ENCODE assay signal across 14 cellular contexts in genomic region chr20:22346716-22347115, GRCh38.
A peak's percentile ranks its signal among the peaks of the same experiment; 100 is the strongest.
DNase-seq lines count a peak whose midpoint lies in the region; TF ChIP-seq lines count a peak whose summit lies in the region.
"Had no signal": no experiment of that assay in that cellular context is flagged by ENCODE, and none has a peak within 500 bp of the region (broad histone marks: within the 10 kb centered on the region; RNA-seq: fewer than 3 reads in every experiment).

No MANE protein-coding gene starts in this region.

- peaks cover 17% of the 10 kb centered on the region for H3K4me1 Mint-ChIP-seq in MCF 10A (ENCODE audit: insufficient read depth, unreplicated experiment)
- no peaks in the 10 kb centered on the region for H3K4me1 Mint-ChIP-seq in CD4-positive, alpha-beta memory T cell

- DNase-seq in MCF 10A (ENCODE audit: unreplicated experiment): no peak
- DNase-seq in breast epithelium (ENCODE audit: low spot score in 2 of 2): no peak
- DNase-seq in SKM-1 (lab: John Stamatoyannopoulos, UW; ENCODE audit: unreplicated experiment): peak; percentile 21
- DNase-seq in SK-N-SH: no peak
- DNase-seq in H7: no peak
- no peak for DNase-seq in CD4-positive, alpha-beta memory T cell
- DNase-seq in NCI-H345 treated with DMSO at 0.1 percent for 48 hours (lab: John Stamatoyannopoulos, UW; ENCODE audit: unreplicated experiment): no peak
- DNase-seq: activated CD4-positive, alpha-beta T cell treated with anti-CD3 and anti-CD28 coated beads, Interleukin-2, amount 50 U/mL, for 48 hours; mesenchymal stem cell; NCI-H226; T1000; testis had no signal

- H3K4me2 ChIP-seq in Loucy (ENCODE audit: low read depth, low read length, poor library complexity, severe bottlenecking): peak overlapping the region; percentile 65
- no peak overlapping the region for H3K4me2 ChIP-seq in SK-N-SH

- H3K4me1 ChIP-seq in breast epithelium (no peaks in the 10 kb centered on the region), Loucy (ENCODE audit: insufficient read depth, low read length, poor library complexity, severe bottlenecking) (peaks cover 26% of the 10 kb centered on the region), SK-N-SH (ENCODE audit: control insufficient read depth in 1 of 2, insufficient read depth in 2 of 2, low read depth in 1 of 2, low read length in 1 of 2) (no peaks in the 10 kb centered on the region)
- H3K4me1 ChIP-seq in CD4-positive, alpha-beta memory T cell (ENCODE audit: insufficient read depth, low read length): no peaks in the 10 kb centered on the region
- H3K4me1 ChIP-seq: ascending aorta had no signal

- no peaks in the 10 kb centered on the region for H3K27me3 Mint-ChIP-seq in MCF 10A (ENCODE audit: insufficient read depth, unreplicated experiment)
- no peaks in the 10 kb centered on the region for H3K27me3 Mint-ChIP-seq in CD4-positive, alpha-beta memory T cell

- no peaks in the 10 kb centered on the region for H3K79me2 ChIP-seq in Loucy (ENCODE audit: insufficient read depth, low read length)
- no peaks in the 10 kb centered on the region for H3K79me2 ChIP-seq in SK-N-SH (ENCODE audit: insufficient read depth)

- peak overlapping the region; percentile 16 for H3K27ac Mint-ChIP-seq in MCF 10A (ENCODE audit: low read depth, unreplicated experiment)
- H3K27ac Mint-ChIP-seq in CD4-positive, alpha-beta memory T cell: no peak overlapping the region

- CTCF ChIA-PET in MCF 10A (lab: Yijun Ruan, JAX) (interaction anchor here (0.5 to 1.4 kb wide), 4 partner anchors 278 to 1663 kb away, joined by 3 to 4 read pairs (median 3); no protein-coding TSS in a partner anchor), SK-N-SH (lab: Yijun Ruan, JAX) (no interaction called here)
- CTCF ChIA-PET in CD4-positive, alpha-beta memory T cell (lab: Charles Lee; ENCODE audit: partially characterized antibody): no interaction called here

- H3K27ac ChIP-seq in breast epithelium (no peak overlapping the region), SK-N-SH (ENCODE audit: low read depth in 2 of 2, low read length in 1 of 2) (no peak overlapping the region)
- no peak overlapping the region for H3K27ac ChIP-seq in CD4-positive, alpha-beta memory T cell (ENCODE audit: low read depth, low read length)
- H3K27ac ChIP-seq: ascending aorta, testis had no signal

- H3F3A ChIP-seq in Loucy (ENCODE audit: low read depth) (no peaks in the 10 kb centered on the region), SK-N-SH (replicated peaks; ENCODE audit: insufficient read depth) (no peaks in the 10 kb centered on the region)

- no peak for TF ChIP-seq CTCF in MCF 10A (IDR thresholded peaks at IDR 0.05; ENCODE audit: unreplicated experiment)
- TF ChIP-seq CTCF in breast epithelium (IDR thresholded peaks at IDR 0.05): no peak
- no peak for TF ChIP-seq CTCF in Loucy (conservative IDR thresholded peaks at IDR 0.05; ENCODE audit: low read length)
- no peak for TF ChIP-seq CTCF in SK-N-SH (IDR thresholded peaks at IDR 0.05)

- H3K9me3 Mint-ChIP-seq in MCF 10A (ENCODE audit: unreplicated experiment): no peaks in the 10 kb centered on the region
- H3K9me3 Mint-ChIP-seq in CD4-positive, alpha-beta memory T cell: peaks cover 0 to 3% (median 0%) of the 10 kb centered on the region in 8 donors

- peak overlapping the region; percentile 66 for H2AFZ ChIP-seq in Loucy (ENCODE audit: low read length)
- H2AFZ ChIP-seq in SK-N-SH (ENCODE audit: low read depth): no peak overlapping the region

- BruUV-seq in MCF 10A (replicated peaks; lab: Mats Ljungman, UMichigan): no TSS peak

- H3K36me3 Mint-ChIP-seq in MCF 10A (ENCODE audit: insufficient read depth, unreplicated experiment): no peaks in the 10 kb centered on the region
- H3K36me3 Mint-ChIP-seq in CD4-positive, alpha-beta memory T cell: no peaks in the 10 kb centered on the region

- H3K9ac ChIP-seq in Loucy (ENCODE audit: low read depth, low read length, poor library complexity, severe bottlenecking) (peak overlapping the region; percentile 9), SK-N-SH (no peak overlapping the region)

- H4K20me1 ChIP-seq in Loucy (ENCODE audit: insufficient read depth, low read length, poor library complexity, severe bottlenecking) (no peaks in the 10 kb centered on the region), SK-N-SH (ENCODE audit: insufficient read depth) (no peaks in the 10 kb centered on the region)

- H3K27me3 ChIP-seq in breast epithelium (peaks cover 0 to 16% of the 10 kb centered on the region in 2 donors), Loucy (ENCODE audit: insufficient read depth, low read length, poor library complexity, severe bottlenecking) (no peaks in the 10 kb centered on the region), SK-N-SH (ENCODE audit: insufficient read depth) (peaks cover 59% of the 10 kb centered on the region; the same call in 1 of the 2 replicates), H7 (ENCODE audit: control insufficient read depth, insufficient read depth, low read length) (no peaks in the 10 kb centered on the region)
- H3K27me3 ChIP-seq in CD4-positive, alpha-beta memory T cell (ENCODE audit: insufficient read depth, low read length): no peaks in the 10 kb centered on the region
- H3K27me3 ChIP-seq: ascending aorta, testis had no signal

- H3K9me3 ChIP-seq in breast epithelium: no peaks in the 10 kb centered on the region
- no peaks in the 10 kb centered on the region for H3K9me3 ChIP-seq in Loucy (ENCODE audit: insufficient read depth, low read depth, low read length)
- H3K9me3 ChIP-seq in SK-N-SH: no peaks in the 10 kb centered on the region
- H3K9me3 ChIP-seq in CD4-positive, alpha-beta memory T cell (ENCODE audit: control insufficient read depth in 1 of 2, low read length in 2 of 2): no peaks in the 10 kb centered on the region
- H3K9me3 ChIP-seq: ascending aorta, testis had no signal

- no peak for TF ChIP-seq POLR2A in breast epithelium (IDR thresholded peaks at IDR 0.05)

- no peak overlapping the region for H3K4me3 ChIP-seq in breast epithelium
- peak overlapping the region; percentile 45 for H3K4me3 ChIP-seq in Loucy (ENCODE audit: low read length, poor library complexity, severe bottlenecking)
- H3K4me3 ChIP-seq in SK-N-SH (ENCODE audit: low read depth in 2 of 2, low read length in 1 of 2): no peak overlapping the region
- no peak overlapping the region for H3K4me3 ChIP-seq in H7 (ENCODE audit: insufficient read depth, low read depth, low read length)
- no peak overlapping the region for H3K4me3 ChIP-seq in CD4-positive, alpha-beta memory T cell (ENCODE audit: low read length in 2 of 2)
- H3K4me3 ChIP-seq: ascending aorta, testis had no signal

- TF ChIP-seq RAD21 in SK-N-SH (IDR thresholded peaks at IDR 0.05; ENCODE audit: low read length): no peak

- POLR2A ChIA-PET in MCF 10A (lab: Yijun Ruan, JAX) (interaction anchor here (0.6 kb wide), 1 partner anchor 251 kb away, joined by 3 read pairs; no protein-coding TSS in a partner anchor), SK-N-SH (lab: Yijun Ruan, JAX) (no interaction called here)
- POLR2A ChIA-PET in CD4-positive, alpha-beta memory T cell (lab: Charles Lee; ENCODE audit: partially characterized antibody): no interaction called here

- 4% methylated on average over 4 of the region's 4 CpGs for WGBS in SK-N-SH (ENCODE audit: low lambda C conversion rate)

- H3K9me2 ChIP-seq in Loucy (replicated peaks; ENCODE audit: low read depth, low read length): no peaks in the 10 kb centered on the region
- no peaks in the 10 kb centered on the region for H3K9me2 ChIP-seq in SK-N-SH

- intact Hi-C loops in MCF 10A (cut with micrococcal nuclease): no loop called here
- intact Hi-C loops in breast epithelium (cut with DNase I; ENCODE audit: low total_unique reads): no loop called here
- intact Hi-C loops in CD4-positive, alpha-beta memory T cell (cut with micrococcal nuclease): no loop called here

- no peaks in the 10 kb centered on the region for H3K36me3 ChIP-seq in breast epithelium
- no peaks in the 10 kb centered on the region for H3K36me3 ChIP-seq in Loucy (ENCODE audit: insufficient read depth, low read length)
- H3K36me3 ChIP-seq in SK-N-SH (replicated peaks in 1 of 2; ENCODE audit: control insufficient read depth in 1 of 2, insufficient read depth in 2 of 2, low read length in 1 of 2): no peaks in the 10 kb centered on the region
- no peaks in the 10 kb centered on the region for H3K36me3 ChIP-seq in H7 (replicated peaks; ENCODE audit: control insufficient read depth, insufficient read depth, low read length)
- no peaks in the 10 kb centered on the region for H3K36me3 ChIP-seq in CD4-positive, alpha-beta memory T cell (ENCODE audit: insufficient read depth, low read length)
- H3K36me3 ChIP-seq: ascending aorta had no signal

- no peak for TF ChIP-seq EP300 in SK-N-SH (IDR thresholded peaks at IDR 0.05; ENCODE audit: borderline replicate concordance in 1 of 2, low read depth in 1 of 2, low read length in 1 of 2)

- no peak overlapping the region for H3K4me3 Mint-ChIP-seq in MCF 10A (ENCODE audit: unreplicated experiment)
- no peak overlapping the region for H3K4me3 Mint-ChIP-seq in CD4-positive, alpha-beta memory T cell

TF ChIP-seq in SK-N-SH, 30 proteins besides CTCF, POLR2A, EP300 and RAD21 (continues in another document):
- no peak for TF ChIP-seq TEAD4 (IDR thresholded peaks at IDR 0.05; ENCODE audit: borderline replicate concordance, insufficient read depth)
- no peak for TF ChIP-seq PBX3 (IDR thresholded peaks at IDR 0.05)
- TF ChIP-seq SMC3 (IDR thresholded peaks at IDR 0.05; ENCODE audit: low read depth, low read length): no peak
- TF ChIP-seq SIN3A (IDR thresholded peaks at IDR 0.05; ENCODE audit: borderline replicate concordance, low read depth, low read length): no peak
- TF ChIP-seq FOXM1 (IDR thresholded peaks at IDR 0.05; ENCODE audit: low read depth): no peak
- TF ChIP-seq NRF1 (IDR thresholded peaks at IDR 0.05; ENCODE audit: low read depth, low read length): no peak
- TF ChIP-seq MEF2A (IDR thresholded peaks at IDR 0.05; ENCODE audit: borderline replicate concordance, low read depth): no peak
- no peak for TF ChIP-seq EZH2phosphoT487 (IDR thresholded peaks at IDR 0.05; ENCODE audit: borderline replicate concordance, low read depth)
- TF ChIP-seq RFX5 (IDR thresholded peaks at IDR 0.05; ENCODE audit: low read length): no peak
